24 cellular contexts compared by ENCODE assay signal in genomic region chr6:115456848-115457247, GRCh38.
DNase-seq lines count a peak whose midpoint lies in the region; ATAC-seq and TF ChIP-seq lines count a peak whose summit lies in the region.
"Had no signal": no experiment of that assay in that cellular context is flagged by ENCODE, and none has a peak within 500 bp of the region (broad histone marks: within the 10 kb centered on the region; RNA-seq: fewer than 3 reads in every experiment).

No MANE protein-coding gene starts in this region.

- H2BK20ac ChIP-seq in H9 (ENCODE audit: low read depth, low read length, poor library complexity, severe bottlenecking): no peak overlapping the region

- TF ChIP-seq POLR2A in right lobe of liver (IDR thresholded peaks at IDR 0.05): no peak

- no peak overlapping the region for H3K56ac ChIP-seq in H9 (ENCODE audit: insufficient read length, low read depth, low read length)

- H3K9me3 ChIP-seq in H9 (ENCODE audit: control insufficient read depth, low read depth, low read length) (no peaks in the 10 kb centered on the region), NT2/D1 (ENCODE audit: insufficient read depth, low read length) (no peaks in the 10 kb centered on the region), iPS DF 6.9 (ENCODE audit: control insufficient read depth, insufficient read depth, low read length) (no peaks in the 10 kb centered on the region), right lobe of liver (no peaks in the 10 kb centered on the region)
- H3K9me3 ChIP-seq: A549; BLaER1 treated with 17β-estradiol and CSF1 and Interleukin-3, amounts not matched to agents 10 nM and 100 nM had no signal

- no peak for ATAC-seq in right lobe of liver
- ATAC-seq in GM18517 (IDR thresholded peaks at IDR 0.05; ENCODE audit: unreplicated experiment): no peak
- ATAC-seq: A549, GM12878, Panc1 had no signal

- in situ Hi-C loops in G401 (cut with HindIII; ENCODE audit: low sequenced_read_pairs): no loop called here

- no peaks in the 10 kb centered on the region for H3K23me2 ChIP-seq in H9 (ENCODE audit: insufficient read length, low read depth, low read length, poor library complexity, severe bottlenecking)

- peak overlapping the region; percentile 50 for H3K27ac ChIP-seq in H9 (ENCODE audit: insufficient read length, low read depth, low read length)
- H3K27ac ChIP-seq in iPS DF 6.9 (ENCODE audit: low read length): no peak overlapping the region
- H3K27ac ChIP-seq in right lobe of liver: no peak overlapping the region
- H3K27ac ChIP-seq: A549; BLaER1 treated with 17β-estradiol and CSF1 and Interleukin-3, amounts not matched to agents 10 nM and 100 nM; KMS-11; SK-N-MC had no signal

- H2BK5ac ChIP-seq in H9 (ENCODE audit: insufficient read length, low read length): no peak overlapping the region

- H3K27ac Mint-ChIP-seq in H9: peak overlapping the region; percentile 50 to 97 (median 95); a peak in 6 of 7 replicates
- H3K27ac Mint-ChIP-seq: CD4-positive, alpha-beta T cell; IgD-negative memory B cell had no signal

- no peaks in the 10 kb centered on the region for H3K9me3 Mint-ChIP-seq in H9
- H3K9me3 Mint-ChIP-seq: CD4-positive, alpha-beta T cell had no signal

- H3K4me1 ChIP-seq in H9 (ENCODE audit: insufficient read depth, low read length) (peaks cover 5% of the 10 kb centered on the region; the same call in 1 of the 2 replicates), NT2/D1 (ENCODE audit: insufficient read depth, insufficient read length) (no peaks in the 10 kb centered on the region), iPS DF 6.9 (ENCODE audit: control insufficient read depth, insufficient read depth, low read length) (no peaks in the 10 kb centered on the region; the same call in 1 of the 2 replicates), right lobe of liver (no peaks in the 10 kb centered on the region)
- H3K4me1 ChIP-seq: A549; BLaER1 treated with 17β-estradiol and CSF1 and Interleukin-3, amounts not matched to agents 10 nM and 100 nM had no signal

- no peak overlapping the region for H3T11ph ChIP-seq in H9 (ENCODE audit: low read length)

- H3K4me3 Mint-ChIP-seq in H9: peak overlapping the region in 1 of 2 experiments; percentile 44; a peak in 2 of 5 replicates
- H3K4me3 Mint-ChIP-seq: CD4-positive, alpha-beta T cell; IgD-negative memory B cell had no signal

- no peak overlapping the region for H4K8ac ChIP-seq in H9 (replicated peaks; ENCODE audit: insufficient read length, low read depth, low read length)

- H3K4me3 ChIP-seq in NT2/D1 (ENCODE audit: insufficient read length, low read depth) (no peak overlapping the region), iPS DF 6.9 (ENCODE audit: low read length) (no peak overlapping the region), right lobe of liver (no peak overlapping the region)
- H3K4me3 ChIP-seq: A549; BLaER1 treated with 17β-estradiol and CSF1 and Interleukin-3, amounts not matched to agents 10 nM and 100 nM; GM12878; SK-N-MC had no signal

- H4K91ac ChIP-seq in H9 (ENCODE audit: insufficient read length, low read depth, low read length): no peak overlapping the region

- no peak overlapping the region for H2BK120ac ChIP-seq in H9 (ENCODE audit: low read depth, low read length, poor library complexity, severe bottlenecking)

- peak overlapping the region; percentile 24 for H3K4me2 ChIP-seq in H9 (ENCODE audit: insufficient read depth, insufficient read length, low read length)
- H3K4me2 ChIP-seq: A549; BLaER1 treated with 17β-estradiol and CSF1 and Interleukin-3, amounts not matched to agents 10 nM and 100 nM; KMS-11 had no signal

- H3K14ac ChIP-seq in H9 (ENCODE audit: insufficient read depth, low read length): no peak overlapping the region

- intact Hi-C loops in right lobe of liver (cut with DNase I): no loop called here

- H3K27me3 ChIP-seq in H9 (ENCODE audit: insufficient read depth, low read length): no peaks in the 10 kb centered on the region
- H3K27me3 ChIP-seq in NT2/D1 (ENCODE audit: insufficient read depth, insufficient read length): no peaks in the 10 kb centered on the region
- no peaks in the 10 kb centered on the region for H3K27me3 ChIP-seq in iPS DF 6.9 (ENCODE audit: control insufficient read depth, insufficient read depth, low read length)
- H3K27me3 ChIP-seq in right lobe of liver: no peaks in the 10 kb centered on the region
- H3K27me3 ChIP-seq: BLaER1 treated with 17β-estradiol and CSF1 and Interleukin-3, amounts not matched to agents 10 nM and 100 nM had no signal

- no peaks in the 10 kb centered on the region for H3K36me3 ChIP-seq in NT2/D1 (ENCODE audit: insufficient read depth, insufficient read length, low read length)
- no peaks in the 10 kb centered on the region for H3K36me3 ChIP-seq in iPS DF 6.9 (ENCODE audit: control insufficient read depth, insufficient read depth, low read length)
- no peaks in the 10 kb centered on the region for H3K36me3 ChIP-seq in right lobe of liver
- H3K36me3 ChIP-seq: BLaER1 treated with 17β-estradiol and CSF1 and Interleukin-3, amounts not matched to agents 10 nM and 100 nM had no signal

- DNase-seq in H9 (peak; percentile 46), NT2/D1 (ENCODE audit: low read depth, low spot score) (peak; percentile 72), iPS DF 6.9 (ENCODE audit: low read depth, low spot score) (peak; percentile 43), right lobe of liver (no peak), cortex of kidney (lab: John Stamatoyannopoulos, UW) (no peak), G401 (ENCODE audit: low spot score) (no peak)
- DNase-seq: AML-193; CD4-positive, alpha-beta T cell; DMS53; GDM1; MM.1S; NCI-H1694; NCI-H2081; NCI-H2227 treated with DMSO at 0.1 percent for 48 hours; NCI-H526 treated with DMSO at 0.1 percent for 48 hours; SHP77 treated with DMSO at 0.1 percent for 48 hours had no signal

- H2AFZ ChIP-seq in H9 (ENCODE audit: low read length): no peak overlapping the region

- no peak for TF ChIP-seq CTCF in H9 (conservative IDR thresholded peaks at IDR 0.05)
- TF ChIP-seq CTCF in right lobe of liver (IDR thresholded peaks at IDR 0.05): no peak

- no peak overlapping the region for H3K9ac ChIP-seq in H9 (ENCODE audit: extremely low read depth, insufficient read length, low read length)
- H3K9ac ChIP-seq in NT2/D1 (ENCODE audit: insufficient read length, low read depth): no peak overlapping the region
- H3K9ac ChIP-seq: BLaER1 treated with 17β-estradiol and CSF1 and Interleukin-3, amounts not matched to agents 10 nM and 100 nM; KMS-11 had no signal

- H4K20me1 ChIP-seq in H9 (ENCODE audit: control insufficient read depth, insufficient read depth, insufficient read length): no peaks in the 10 kb centered on the region
- H4K20me1 ChIP-seq: BLaER1 treated with 17β-estradiol and CSF1 and Interleukin-3, amounts not matched to agents 10 nM and 100 nM had no signal

- no peak overlapping the region for H2BK12ac ChIP-seq in H9 (ENCODE audit: insufficient read length, low read depth, low read length)

- H3K79me1 ChIP-seq in H9 (ENCODE audit: insufficient read depth, low read depth, low read length, poor library complexity, severe bottlenecking): no peaks in the 10 kb centered on the region

- H3K4me1 Mint-ChIP-seq in H9: peaks cover 28 to 29% of the 10 kb centered on the region in 2 experiments
- H3K4me1 Mint-ChIP-seq: IgD-negative memory B cell had no signal

- no peak overlapping the region for H4K5ac ChIP-seq in H9 (ENCODE audit: insufficient read length, low read depth, low read length)

- no peaks in the 10 kb centered on the region for H3K27me3 Mint-ChIP-seq in H9 (ENCODE audit: low read depth)
- H3K27me3 Mint-ChIP-seq: CD4-positive, alpha-beta T cell; IgD-negative memory B cell had no signal

- H2BK15ac ChIP-seq in H9 (ENCODE audit: low read depth, low read length): no peak overlapping the region

- H3K23ac ChIP-seq in H9 (ENCODE audit: insufficient read length, low read depth, low read length): no peak overlapping the region

- H3K36me3 Mint-ChIP-seq in H9 (ENCODE audit: insufficient read depth in 1 of 3, low read depth in 3 of 3): no peaks in the 10 kb centered on the region
- H3K36me3 Mint-ChIP-seq: IgD-negative memory B cell had no signal

- no peaks in the 10 kb centered on the region for H3K79me2 ChIP-seq in H9 (ENCODE audit: insufficient read depth, low read length)

- H3K18ac ChIP-seq in H9 (ENCODE audit: insufficient read length, low read depth, low read length): no peak overlapping the region

- H2AK5ac ChIP-seq in H9 (ENCODE audit: insufficient read length, low read length): no peak overlapping the region

- no peak overlapping the region for H3K4ac ChIP-seq in H9 (ENCODE audit: low read depth, low read length)

Comparison
In these comparisons a context has a peak if more than half of its experiments do, and no peak if none do; other contexts are left out.
1. DNase-seq: peak in H9 (single experiment), NT2/D1 (single experiment) and iPS DF 6.9 (single experiment); none in right lobe of liver (0 of 3), cortex of kidney (single experiment) and G401 (single experiment).